In the genomic region with DNA sequence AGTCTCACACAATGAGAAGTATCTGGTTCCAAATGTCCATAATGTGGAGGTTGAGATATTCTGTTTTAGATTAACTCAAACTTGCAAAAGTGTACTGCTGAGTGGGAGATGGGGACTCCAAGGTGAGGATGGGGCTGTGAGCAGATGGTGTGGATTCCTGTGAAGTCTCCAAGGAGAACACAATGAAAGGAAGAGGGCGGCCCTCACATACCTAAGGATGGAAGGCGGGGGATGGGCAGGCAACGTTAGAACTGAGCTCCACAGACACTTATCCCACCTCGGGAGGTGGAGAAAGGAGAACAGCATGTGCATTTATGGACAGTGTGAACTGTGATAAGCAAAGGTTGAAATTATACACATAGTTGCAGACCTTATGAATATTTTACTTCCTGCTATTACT, we compare ENCODE assay signal across 15 cellular contexts. TPM values are rescaled to one million over a fixed set of nuclear protein-coding genes. Genes with fewer than 3 reads are reported as not detected.
A peak's percentile ranks its signal among the peaks of the same experiment; 100 is the strongest.
DNase-seq lines count a peak whose midpoint lies in the region; ATAC-seq and TF ChIP-seq lines count a peak whose summit lies in the region.
"Had no signal": no experiment of that assay in that cellular context is flagged by ENCODE, and none has a peak within 500 bp of the region (broad histone marks: within the 10 kb centered on the region; RNA-seq: fewer than 3 reads in every experiment).

No MANE protein-coding gene starts in this region.

- no CpG with 5 or more reads among the region's 4 CpGs for WGBS in H9 (ENCODE audit: extremely low coverage, insufficient read length, low lambda C conversion rate)
- WGBS in neuronal stem cell (ENCODE audit: extremely low coverage in 2 of 2, insufficient read length in 2 of 2, insufficient replicate concordance in 1 of 2), 2 donors = no CpG with 5 or more reads among the region's 4 CpGs

- no peak overlapping the region for H4K5ac ChIP-seq in H9 (ENCODE audit: insufficient read length, low read depth, low read length)

- no peak overlapping the region for H3T11ph ChIP-seq in H9 (ENCODE audit: low read length)

- no peaks in the 10 kb centered on the region; a peak in 1 of 5 replicates for H3K9me3 Mint-ChIP-seq in H9
- no peaks in the 10 kb centered on the region for H3K9me3 Mint-ChIP-seq in endothelial cell (ENCODE audit: unreplicated experiment)
- no peaks in the 10 kb centered on the region for H3K9me3 Mint-ChIP-seq in immature natural killer cell
- H3K9me3 Mint-ChIP-seq: CD8-positive, alpha-beta memory T cell had no signal

- H3K9me3 ChIP-seq in H9 (ENCODE audit: control insufficient read depth, low read depth, low read length) = no peaks in the 10 kb centered on the region
- peaks cover 0 to 12% of the 10 kb centered on the region in 2 donors for H3K9me3 ChIP-seq in neuronal stem cell (replicated peaks in 1 of 2; ENCODE audit: control insufficient read depth in 2 of 2, insufficient read depth in 1 of 2, low read depth in 1 of 2, low read length in 2 of 2)
- H3K9me3 ChIP-seq: Caco-2 had no signal

- DNase-seq in H9 (no peak), NCI-H2171 (lab: John Stamatoyannopoulos, UW) (peak; percentile 3), endothelial cell (ENCODE audit: low spot score) (peak; percentile 11), neuronal stem cell (ENCODE audit: low spot score) (no peak), T-helper 1 cell (no peak), immature natural killer cell (no peak)
- DNase-seq: Caco-2; CD8-positive, alpha-beta memory T cell; DND-41; GDM1 had no signal

- H2BK12ac ChIP-seq in H9 (ENCODE audit: insufficient read length, low read depth, low read length) (no peak overlapping the region), neuronal stem cell (ENCODE audit: low read length) (no peak overlapping the region)

- no peak overlapping the region for H2BK20ac ChIP-seq in H9 (ENCODE audit: low read depth, low read length, poor library complexity, severe bottlenecking)

- H3K4me3 ChIP-seq in neuronal stem cell (ENCODE audit: low read length in 2 of 2) = no peak overlapping the region
- H3K4me3 ChIP-seq: K562 had no signal

- no peak overlapping the region for H2AK5ac ChIP-seq in H9 (ENCODE audit: insufficient read length, low read length)
- no peak overlapping the region for H2AK5ac ChIP-seq in neuronal stem cell (ENCODE audit: low read depth, low read length)

- H3K36me3 Mint-ChIP-seq in H9 (ENCODE audit: insufficient read depth in 1 of 3, low read depth in 3 of 3) (no peaks in the 10 kb centered on the region; a peak in 1 of 7 replicates), endothelial cell (ENCODE audit: low read depth, unreplicated experiment) (no peaks in the 10 kb centered on the region), immature natural killer cell (no peaks in the 10 kb centered on the region)
- H3K36me3 Mint-ChIP-seq: CD8-positive, alpha-beta memory T cell had no signal

- H3K4ac ChIP-seq in H9 (ENCODE audit: low read depth, low read length) (no peak overlapping the region), neuronal stem cell (ENCODE audit: low read length) (no peak overlapping the region)

- H3K18ac ChIP-seq in H9 (ENCODE audit: insufficient read length, low read depth, low read length) (no peak overlapping the region), neuronal stem cell (ENCODE audit: low read length) (no peak overlapping the region)

- H3K4me3 Mint-ChIP-seq in H9 = no peak overlapping the region
- H3K4me3 Mint-ChIP-seq in endothelial cell (ENCODE audit: unreplicated experiment) = no peak overlapping the region
- H3K4me3 Mint-ChIP-seq in immature natural killer cell = no peak overlapping the region
- H3K4me3 Mint-ChIP-seq: CD8-positive, alpha-beta memory T cell had no signal

- no peak overlapping the region for H2BK120ac ChIP-seq in H9 (ENCODE audit: low read depth, low read length, poor library complexity, severe bottlenecking)
- no peak overlapping the region for H2BK120ac ChIP-seq in neuronal stem cell (ENCODE audit: low read depth, low read length)

- H4K8ac ChIP-seq in H9 (replicated peaks; ENCODE audit: insufficient read length, low read depth, low read length) (no peak overlapping the region), neuronal stem cell (ENCODE audit: low read depth, low read length) (no peak overlapping the region)

- ATAC-seq in GM18502 (IDR thresholded peaks at IDR 0.05; ENCODE audit: poor library complexity, unreplicated experiment) = no peak
- ATAC-seq: K562 had no signal

- H3K9ac ChIP-seq in H9 (ENCODE audit: extremely low read depth, insufficient read length, low read length) = no peak overlapping the region
- H3K9ac ChIP-seq in neuronal stem cell (ENCODE audit: low read depth, low read length, poor library complexity) = no peak overlapping the region

- H3K79me1 ChIP-seq in H9 (ENCODE audit: insufficient read depth, low read depth, low read length, poor library complexity, severe bottlenecking) (no peaks in the 10 kb centered on the region), neuronal stem cell (ENCODE audit: low read depth, low read length) (no peaks in the 10 kb centered on the region)

- H3K27ac Mint-ChIP-seq in H9 = peak overlapping the region in 2 of 3 experiments; percentile 48 to 82; a peak in 4 of 7 replicates
- H3K27ac Mint-ChIP-seq in endothelial cell (ENCODE audit: unreplicated experiment) = peak overlapping the region; percentile 59
- no peak overlapping the region for H3K27ac Mint-ChIP-seq in immature natural killer cell
- H3K27ac Mint-ChIP-seq: CD8-positive, alpha-beta memory T cell had no signal

- no peak overlapping the region for H3K27ac ChIP-seq in H9 (ENCODE audit: insufficient read length, low read depth, low read length)
- no peak overlapping the region for H3K27ac ChIP-seq in neuronal stem cell (replicated peaks; ENCODE audit: low read length)
- H3K27ac ChIP-seq: HL-60 had no signal

- H3K27me3 Mint-ChIP-seq in H9 (ENCODE audit: low read depth) (no peaks in the 10 kb centered on the region), endothelial cell (ENCODE audit: unreplicated experiment) (peaks cover 2% of the 10 kb centered on the region), immature natural killer cell (ENCODE audit: low read depth in 3 of 3) (peaks cover 0 to 20% (median 0%) of the 10 kb centered on the region in 3 donors)

- H2BK5ac ChIP-seq in H9 (ENCODE audit: insufficient read length, low read length) = no peak overlapping the region
- H2BK5ac ChIP-seq in neuronal stem cell (ENCODE audit: low read length) = no peak overlapping the region

- H3K4me2 ChIP-seq in H9 (ENCODE audit: insufficient read depth, insufficient read length, low read length) (no peak overlapping the region), neuronal stem cell (ENCODE audit: insufficient read depth, low read length, poor library complexity, severe bottlenecking) (no peak overlapping the region)

- H3K4me1 ChIP-seq in H9 (ENCODE audit: insufficient read depth, low read length) = no peaks in the 10 kb centered on the region
- H3K4me1 ChIP-seq in neuronal stem cell (ENCODE audit: control insufficient read depth in 2 of 2, insufficient read depth in 1 of 2, low read depth in 1 of 2, low read length in 2 of 2) = peaks cover 4 to 11% of the 10 kb centered on the region in 2 donors
- H3K4me1 ChIP-seq: Caco-2 had no signal

- no peak overlapping the region for H2BK15ac ChIP-seq in H9 (ENCODE audit: low read depth, low read length)
- H2BK15ac ChIP-seq in neuronal stem cell (ENCODE audit: low read length) = no peak overlapping the region

- H3K23ac ChIP-seq in H9 (ENCODE audit: insufficient read length, low read depth, low read length) (no peak overlapping the region), neuronal stem cell (ENCODE audit: low read depth, low read length, poor library complexity) (no peak overlapping the region)

- H3K14ac ChIP-seq in H9 (ENCODE audit: insufficient read depth, low read length) (no peak overlapping the region), neuronal stem cell (ENCODE audit: low read length) (no peak overlapping the region)

- peaks cover 11 to 16% of the 10 kb centered on the region in 2 experiments for H3K4me1 Mint-ChIP-seq in H9
- H3K4me1 Mint-ChIP-seq in endothelial cell (ENCODE audit: unreplicated experiment) = peaks cover 8% of the 10 kb centered on the region
- no peaks in the 10 kb centered on the region for H3K4me1 Mint-ChIP-seq in immature natural killer cell
- H3K4me1 Mint-ChIP-seq: CD8-positive, alpha-beta memory T cell had no signal

- H3K27me3 ChIP-seq in H9 (ENCODE audit: insufficient read depth, low read length) = no peaks in the 10 kb centered on the region
- H3K27me3 ChIP-seq in neuronal stem cell (ENCODE audit: control insufficient read depth in 3 of 3, insufficient read depth in 3 of 3, low read depth in 1 of 3, low read length in 3 of 3) = no peaks in the 10 kb centered on the region

- H3K56ac ChIP-seq in H9 (ENCODE audit: insufficient read length, low read depth, low read length) = no peak overlapping the region

- H3K23me2 ChIP-seq in H9 (ENCODE audit: insufficient read length, low read depth, low read length, poor library complexity, severe bottlenecking) = no peaks in the 10 kb centered on the region

- H4K20me1 ChIP-seq in H9 (ENCODE audit: control insufficient read depth, insufficient read depth, insufficient read length) = no peaks in the 10 kb centered on the region

- no peak overlapping the region for H4K91ac ChIP-seq in H9 (ENCODE audit: insufficient read length, low read depth, low read length)
- no peak overlapping the region for H4K91ac ChIP-seq in neuronal stem cell (ENCODE audit: low read depth, low read length, poor library complexity)

- H3K36me3 ChIP-seq in neuronal stem cell (replicated peaks in 1 of 2; ENCODE audit: control insufficient read depth in 2 of 2, insufficient read depth in 2 of 2, low read length in 2 of 2) = no peaks in the 10 kb centered on the region

- H3K79me2 ChIP-seq in H9 (ENCODE audit: insufficient read depth, low read length) = no peaks in the 10 kb centered on the region

- TF ChIP-seq CTCF in H9 (conservative IDR thresholded peaks at IDR 0.05) (no peak), endothelial cell (IDR thresholded peaks at IDR 0.05; ENCODE audit: unreplicated experiment) (no peak)

- no peak overlapping the region for H2AFZ ChIP-seq in H9 (ENCODE audit: low read length)
- peak overlapping the region; percentile 17 for H2AFZ ChIP-seq in neuronal stem cell (ENCODE audit: low read length)

RNA-seq across cellular contexts. Expression of a gene that starts 9.9 kb away (rescaled TPM):
- total RNA-seq in H9 (2021) (not detected in 2 replicates), endothelial cell (ENCODE audit: unreplicated experiment) (not detected)
- polyA plus RNA-seq in neuronal stem cell (2013, experiment 1 of 2) = 0.20 TPM
- polyA plus RNA-seq in neuronal stem cell (2013, experiment 2 of 2) = 0.19 TPM
- not detected for polyA plus RNA-seq in immature natural killer cell
- total RNA-seq: A673; Caco-2; CD8-positive, alpha-beta memory T cell; H4; K562 had no signal
- polyA plus RNA-seq: CD8-positive, alpha-beta memory T cell; K562 had no signal

Comparison
In these comparisons a context has a peak if more than half of its experiments do, and no peak if none do; other contexts are left out.
1. DNase-seq: peak in NCI-H2171 (single experiment) and endothelial cell (single experiment); none in H9 (single experiment), neuronal stem cell (single experiment), T-helper 1 cell (0 of 5) and immature natural killer cell (0 of 3).
2. H3K27ac Mint-ChIP-seq: peak in H9 (2 of 3) and endothelial cell (single experiment); none in immature natural killer cell (0 of 6).